2 cellular contexts compared by ENCODE assay signal in genomic region chr17:42989726-42990652, GRCh38.
TF ChIP-seq lines count a peak whose summit lies in the region.

No MANE protein-coding gene starts in this region.

TF ChIP-seq in SK-N-SH, 30 proteins besides CTCF, POLR2A, EP300 and RAD21 (continued from another document):
- TF ChIP-seq PBX3 (IDR thresholded peaks at IDR 0.05) (no peak), FOSL2 (IDR thresholded peaks at IDR 0.05; ENCODE audit: borderline replicate concordance, low read depth) (peak; percentile 15; the same call in 1 of the 2 replicates)

TF ChIP-seq in SK-N-SH treated with all-trans-retinoic acid at 6 μM for 48 hours, 23 proteins besides CTCF, POLR2A, EP300 and RAD21 (continued from another document):
- TF ChIP-seq TSHZ2 (CRISPR knock-in tag; IDR thresholded peaks at IDR 0.05) (no peak), CSRNP3 (CRISPR knock-in tag; IDR thresholded peaks at IDR 0.05) (no peak), GLIS3 (CRISPR knock-in tag; IDR thresholded peaks at IDR 0.05) (no peak), BACH2 (CRISPR knock-in tag; IDR thresholded peaks at IDR 0.05; ENCODE audit: borderline replicate concordance) (no peak), RARB (CRISPR knock-in tag; IDR thresholded peaks at IDR 0.05) (no peak), ESRRG (CRISPR knock-in tag; IDR thresholded peaks at IDR 0.05) (no peak), POU6F1 (CRISPR knock-in tag; IDR thresholded peaks at IDR 0.05; ENCODE audit: borderline replicate concordance, low read depth) (no peak), PATZ1 (CRISPR knock-in tag; IDR thresholded peaks at IDR 0.05; ENCODE audit: borderline replicate concordance) (no peak), CSDC2 (CRISPR knock-in tag; IDR thresholded peaks at IDR 0.05) (no peak), ARNTL (CRISPR knock-in tag; IDR thresholded peaks at IDR 0.05; ENCODE audit: borderline replicate concordance, low read depth) (no peak), CREB5 (CRISPR knock-in tag; IDR thresholded peaks at IDR 0.05; ENCODE audit: low read depth) (no peak), ZFP3 (CRISPR knock-in tag; IDR thresholded peaks at IDR 0.05) (no peak), ZFP30 (CRISPR knock-in tag; IDR thresholded peaks at IDR 0.05) (no peak), ZNF565 (CRISPR knock-in tag; conservative IDR thresholded peaks at IDR 0.05; ENCODE audit: low read depth) (no peak), ISL1 (CRISPR knock-in tag; IDR thresholded peaks at IDR 0.05) (no peak), OSR1 (CRISPR knock-in tag; IDR thresholded peaks at IDR 0.05) (no peak)
